8 cellular contexts compared by ENCODE assay signal in the genomic region with DNA sequence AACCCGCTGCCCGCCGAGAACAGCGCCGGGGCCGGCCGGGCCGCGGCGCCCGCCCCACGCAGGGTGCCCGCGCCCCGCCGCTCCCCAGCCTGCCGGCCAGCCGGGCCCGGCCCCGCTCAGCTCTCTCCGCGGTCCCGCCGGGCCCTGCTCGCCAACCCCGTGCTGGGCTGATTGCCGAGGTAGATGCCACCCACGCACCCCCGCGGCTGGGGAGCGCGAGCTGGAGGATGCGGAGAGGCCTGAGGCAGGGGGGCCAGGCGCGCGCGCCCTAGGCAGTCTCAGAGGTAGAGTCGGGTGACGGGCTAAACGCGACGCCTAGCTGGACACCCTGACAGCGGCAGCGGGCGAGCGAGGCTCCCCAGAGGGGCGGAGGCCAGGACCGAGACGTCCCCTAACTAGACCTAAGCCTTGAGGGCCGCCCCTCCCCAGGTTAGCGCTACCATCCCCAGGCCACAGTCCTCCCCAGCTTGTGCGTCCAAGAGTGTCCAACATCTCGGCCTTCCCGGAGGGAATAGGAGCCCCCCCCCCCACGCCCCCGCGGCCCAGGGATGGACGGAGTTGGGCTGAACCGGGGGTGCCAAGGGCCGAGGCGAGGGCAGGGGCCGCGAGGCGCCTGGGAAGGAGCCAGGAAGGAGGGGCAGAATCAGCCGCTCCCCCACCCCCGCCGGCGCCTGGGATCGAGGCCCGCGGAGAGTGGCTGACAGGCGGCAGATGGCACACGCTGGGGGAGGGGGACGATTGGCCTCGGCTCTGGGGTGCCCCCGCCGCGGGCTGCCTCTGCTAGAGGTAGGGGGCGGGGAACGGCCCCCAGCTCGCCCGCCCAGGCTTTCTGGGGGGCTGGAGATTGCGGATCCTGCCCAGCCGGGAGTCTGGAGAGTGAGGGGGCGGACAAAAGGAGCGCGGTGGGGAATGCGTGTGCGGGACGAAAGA. TPM values are rescaled to one million over a fixed set of nuclear protein-coding genes. Genes with fewer than 3 reads are reported as not detected.
DNase-seq lines count a peak whose midpoint lies in the region; ATAC-seq and TF ChIP-seq lines count a peak whose summit lies in the region.

No MANE protein-coding gene starts in this region.

- H3K4me1 Mint-ChIP-seq in CD8-positive, alpha-beta T cell (ENCODE audit: low read depth), result peaks cover 12% of the 10 kb centered on the region
- H3K4me1 Mint-ChIP-seq in central memory CD8-positive, alpha-beta T cell, result peaks cover 4% of the 10 kb centered on the region

- no peaks in the 10 kb centered on the region for H3K9me3 ChIP-seq in CD8-positive, alpha-beta T cell (ENCODE audit: low read length)
- H3K9me3 ChIP-seq in right lobe of liver, result no peaks in the 10 kb centered on the region

- intact Hi-C loops in CD8-positive, alpha-beta T cell (cut with DNase I, micrococcal nuclease), result no loop called here
- intact Hi-C loops in right lobe of liver (cut with DNase I), result loop anchor here in 1 of 2 donors (5.0 kb wide), 1 partner anchor 64 kb away; no protein-coding TSS in a partner anchor

- peaks cover 29% of the 10 kb centered on the region for H3K27me3 Mint-ChIP-seq in CD8-positive, alpha-beta T cell (ENCODE audit: low read depth)
- H3K27me3 Mint-ChIP-seq in central memory CD8-positive, alpha-beta T cell, result peaks cover 42% of the 10 kb centered on the region

- peak overlapping the region; percentile 65 for H3K4me3 Mint-ChIP-seq in CD8-positive, alpha-beta T cell
- H3K4me3 Mint-ChIP-seq in central memory CD8-positive, alpha-beta T cell, result peak overlapping the region; percentile 55

- POLR2A ChIA-PET in CD8-positive, alpha-beta T cell (lab: Charles Lee), result no interaction called here

- 3% methylated on average over 7 of the region's 90 CpGs for WGBS in right lobe of liver (ENCODE audit: insufficient coverage, low coverage, low lambda C conversion rate, missing lambda C conversion rate)

- peak overlapping the region; percentile 15 for H3K4me3 ChIP-seq in CD8-positive, alpha-beta T cell (ENCODE audit: low read depth, low read length)
- H3K4me3 ChIP-seq in right lobe of liver, result peak overlapping the region; percentile 32 to 63 (median 61)

- no peaks in the 10 kb centered on the region for H3K9me3 Mint-ChIP-seq in CD8-positive, alpha-beta T cell
- H3K9me3 Mint-ChIP-seq in central memory CD8-positive, alpha-beta T cell, result no peaks in the 10 kb centered on the region

- no peak for TF ChIP-seq CTCF in CD8-positive, alpha-beta T cell (IDR thresholded peaks at IDR 0.05)
- TF ChIP-seq CTCF in right lobe of liver (IDR thresholded peaks at IDR 0.05), result no peak

- CTCF ChIA-PET in CD8-positive, alpha-beta T cell (lab: Charles Lee), result interaction anchor here (0.9 kb wide), 1 partner anchor 51 kb away, joined by 5 read pairs; no protein-coding TSS in a partner anchor

- H3K36me3 Mint-ChIP-seq in CD8-positive, alpha-beta T cell, result no peaks in the 10 kb centered on the region
- H3K36me3 Mint-ChIP-seq in central memory CD8-positive, alpha-beta T cell (ENCODE audit: insufficient read depth), result peaks cover 1% of the 10 kb centered on the region

- peak; percentile 14 for ATAC-seq in CD8-positive, alpha-beta T cell
- ATAC-seq in central memory CD8-positive, alpha-beta T cell (replicated peaks; ENCODE audit: extremely low read depth, poor library complexity, severe bottlenecking), result no peak
- ATAC-seq in right lobe of liver, result peak in 2 of 4 donors; percentile 0 to 6
- ATAC-seq in HG02970 (IDR thresholded peaks at IDR 0.05; ENCODE audit: low FRiP score, unreplicated experiment), result no peak

- H3K36me3 ChIP-seq in CD8-positive, alpha-beta T cell (ENCODE audit: insufficient read depth, low read length), result no peaks in the 10 kb centered on the region
- H3K36me3 ChIP-seq in right lobe of liver, result no peaks in the 10 kb centered on the region

- peaks cover 6% of the 10 kb centered on the region for H3K27me3 ChIP-seq in CD8-positive, alpha-beta T cell (ENCODE audit: insufficient read depth, low read length)
- no peaks in the 10 kb centered on the region for H3K27me3 ChIP-seq in right lobe of liver

- no peak overlapping the region for H3K27ac Mint-ChIP-seq in CD8-positive, alpha-beta T cell
- H3K27ac Mint-ChIP-seq in central memory CD8-positive, alpha-beta T cell (ENCODE audit: low read depth), result no peak overlapping the region

- no peak overlapping the region for H3K27ac ChIP-seq in CD8-positive, alpha-beta T cell (ENCODE audit: low read depth, low read length)
- peak overlapping the region; percentile 31 to 70 (median 31) for H3K27ac ChIP-seq in right lobe of liver

- TF ChIP-seq POLR2A in right lobe of liver (IDR thresholded peaks at IDR 0.05), result no peak

- H3K4me1 ChIP-seq in CD8-positive, alpha-beta T cell (ENCODE audit: insufficient read depth, low read length), result peaks cover 18% of the 10 kb centered on the region
- peaks cover 0 to 8% (median 0%) of the 10 kb centered on the region in 4 donors for H3K4me1 ChIP-seq in right lobe of liver

- DNase-seq in CD8-positive, alpha-beta T cell, result peak in 1 of 7 experiments; percentile 41
- DNase-seq in NCI-H524 (lab: John Stamatoyannopoulos, UW) (peak; percentile 78 to 86), right lobe of liver (peak in 1 of 3 donors; percentile 53), cortex of kidney (lab: John Stamatoyannopoulos, UW) (no peak), DMS79 (lab: John Stamatoyannopoulos, UW) (no peak)
- DNase-seq in central memory CD8-positive, alpha-beta T cell (ENCODE audit: low spot score in 2 of 2), result no peak
- DNase-seq in stimulated activated CD8-positive, alpha-beta memory T cell treated with anti-CD3 and anti-CD28 coated beads, Interleukin-15, amount 100 ng/mL, for 4 hours (ENCODE audit: low read depth in 2 of 2), result peak; percentile 20 to 21

RNA-seq across cellular contexts. Expression of a gene that starts 2.6 kb away (rescaled TPM):
- total RNA-seq in CD8-positive, alpha-beta T cell, result not detected
- 1 to 10 TPM in 2 of 6 experiments, under 1 TPM in 4; 0.43 to 1.2 (median 0.89) TPM for total RNA-seq in right lobe of liver

Comparison
In these comparisons a context has a peak if more than half of its experiments do, and no peak if none do; other contexts are left out.
1. DNase-seq: peak in NCI-H524 (2 of 2) and stimulated activated CD8-positive, alpha-beta memory T cell treated with anti-CD3 and anti-CD28 coated beads, Interleukin-15, amount 100 ng/mL, for 4 hours (2 of 2); none in central memory CD8-positive, alpha-beta T cell (0 of 2), cortex of kidney (single experiment) and DMS79 (single experiment).